In genomic region chr12:48680861-48681260, GRCh38 we compare ENCODE assay signal across 8 cellular contexts. TPM values are rescaled to one million over a fixed set of nuclear protein-coding genes. Genes with fewer than 3 reads are reported as not detected.
DNase-seq lines count a peak whose midpoint lies in the region; FAIRE-seq and TF ChIP-seq lines count a peak whose summit lies in the region.

No MANE protein-coding gene starts in this region.

- H3K27ac ChIP-seq in 22Rv1, result peak overlapping the region; percentile 85
- H3K27ac ChIP-seq in HUES48 (ENCODE audit: low read depth, low read length), result no peak overlapping the region
- peak overlapping the region; percentile 82 for H3K27ac ChIP-seq in mammary epithelial cell (ENCODE audit: insufficient read depth, low read depth, low read length)
- no peak overlapping the region for H3K27ac ChIP-seq in muscle layer of colon (ENCODE audit: low read depth, low read length)

- dilution Hi-C loops in mammary epithelial cell (cut with HindIII; ENCODE audit: low sequenced_read_pairs), result no loop called here

- peak overlapping the region; percentile 92 for H3K4me2 ChIP-seq in mammary epithelial cell (ENCODE audit: insufficient read depth, low read depth, low read length)

- H3K36me3 ChIP-seq in HUES48 (ENCODE audit: control insufficient read depth, insufficient read depth, low read length) (peaks cover 47% of the 10 kb centered on the region), mammary epithelial cell (ENCODE audit: insufficient read depth, low read length) (peaks cover 24% of the 10 kb centered on the region), muscle layer of colon (ENCODE audit: insufficient read depth, low read length) (peaks cover 31% of the 10 kb centered on the region)

- CTCF ChIA-PET in mammary epithelial cell (lab: Charles Lee; ENCODE audit: low non-redundant PET), result no interaction called here

- H3K27me3 ChIP-seq in HUES48 (ENCODE audit: control insufficient read depth, insufficient read depth, low read length), result no peaks in the 10 kb centered on the region
- no peaks in the 10 kb centered on the region for H3K27me3 ChIP-seq in mammary epithelial cell (ENCODE audit: insufficient read depth, low read length)
- no peaks in the 10 kb centered on the region for H3K27me3 ChIP-seq in muscle layer of colon (ENCODE audit: control insufficient read depth in 1 of 2, insufficient read depth in 2 of 2, low read length in 2 of 2)

- H3K4me3 ChIP-seq in HUES48 (ENCODE audit: low read depth, low read length) (peak overlapping the region; percentile 92), mammary epithelial cell (replicated peaks in 1 of 3; ENCODE audit: insufficient read depth in 1 of 3, low read depth in 2 of 3, low read length in 3 of 3) (peak overlapping the region; percentile 95 to 97 (median 95)), muscle layer of colon (ENCODE audit: low read depth in 1 of 2, low read length in 2 of 2) (peak overlapping the region; percentile 78)

- TF ChIP-seq CTCF in 22Rv1 (IDR thresholded peaks at IDR 0.05), result no peak
- no peak for TF ChIP-seq CTCF in mammary epithelial cell (conservative IDR thresholded peaks at IDR 0.05 in 1 of 2, IDR thresholded peaks at IDR 0.05 in 1 of 2; ENCODE audit: extremely low read depth in 1 of 2, insufficient read depth in 1 of 2, low read depth in 1 of 2, low read length in 2 of 2)
- TF ChIP-seq CTCF in D721Med (IDR thresholded peaks at IDR 0.05; ENCODE audit: insufficient read depth, missing control alignments), result no peak

- intact Hi-C loops in mammary epithelial cell (cut with micrococcal nuclease), result no loop called here

- FAIRE-seq in D721Med (lab: Jason Lieb, UNC), result no peak

- H2AFZ ChIP-seq in mammary epithelial cell (ENCODE audit: low read depth, low read length), result no peak overlapping the region

- H4K20me1 ChIP-seq in mammary epithelial cell (ENCODE audit: insufficient read depth, low read length), result peaks cover 7% of the 10 kb centered on the region

- in situ Hi-C loops in mammary epithelial cell (cut with MboI; ENCODE audit: low sequenced_read_pairs in 2 of 2), result no loop called here

- WGBS in mammary epithelial cell (ENCODE audit: low coverage, missing lambda C conversion rate), result 79% methylated on average over 3 of the region's 13 CpGs

- no TSS peak for BruUV-seq in mammary epithelial cell (replicated peaks; lab: Mats Ljungman, UMichigan)

- H3K9me3 ChIP-seq in HUES48 (ENCODE audit: control insufficient read depth, insufficient read depth, low read length), result no peaks in the 10 kb centered on the region
- H3K9me3 ChIP-seq in mammary epithelial cell (replicated peaks; ENCODE audit: insufficient read depth, low read length), result no peaks in the 10 kb centered on the region
- H3K9me3 ChIP-seq in muscle layer of colon (ENCODE audit: low read length), result no peaks in the 10 kb centered on the region

- DNase-seq in mammary epithelial cell (no peak), D721Med (ENCODE audit: insufficient read length, low spot score) (no peak), HPDE6-E6E7 (ENCODE audit: extremely low spot score) (no peak), amniotic stem cell (lab: John Stamatoyannopoulos, UW) (no peak)
- no peak for DNase-seq in NK-92 treated with Interleukin-12 subunit alpha and Interleukin-12 subunit beta, amount 100 ng/mL, for 24 hours (lab: John Stamatoyannopoulos, UW)

- H3K4me1 ChIP-seq in HUES48 (ENCODE audit: control insufficient read depth, insufficient read depth, low read length), result peaks cover 7% of the 10 kb centered on the region; the same call in 1 of the 2 replicates
- H3K4me1 ChIP-seq in mammary epithelial cell (ENCODE audit: insufficient read depth, low read length), result peaks cover 32% of the 10 kb centered on the region
- H3K4me1 ChIP-seq in muscle layer of colon (ENCODE audit: insufficient read depth, low read length), result peaks cover 40% of the 10 kb centered on the region

- peak overlapping the region; percentile 97 for H3K9ac ChIP-seq in HUES48 (ENCODE audit: low read depth, low read length)
- peak overlapping the region; percentile 92 for H3K9ac ChIP-seq in mammary epithelial cell (ENCODE audit: insufficient read depth, low read length)
- H3K9ac ChIP-seq in muscle layer of colon (ENCODE audit: low read length), result peak overlapping the region; percentile 84

- H3K79me2 ChIP-seq in mammary epithelial cell (ENCODE audit: insufficient read depth, low read length), result peaks cover 60% of the 10 kb centered on the region

RNA-seq across cellular contexts. Expression of gene KANSL2, which starts 1.2 kb away (rescaled TPM):
- total RNA-seq in mammary epithelial cell, result 10 to 100 TPM; 36.0 to 38.3 TPM
- 39.5 TPM for polyA plus RNA-seq in mammary epithelial cell
- 53.8 TPM for polyA minus RNA-seq in mammary epithelial cell

RNA-seq across cellular contexts. Expression of gene CCNT1, which starts 35.6 kb away (rescaled TPM):
- total RNA-seq in mammary epithelial cell, result 10 to 100 TPM; 31.5 to 49.1 TPM
- 24.2 TPM for polyA plus RNA-seq in mammary epithelial cell
- 50.2 TPM for polyA minus RNA-seq in mammary epithelial cell

Comparison
In these comparisons a context has a peak if more than half of its experiments do, and no peak if none do; other contexts are left out.
1. H3K27ac ChIP-seq: peak in 22Rv1 (single experiment) and mammary epithelial cell (single experiment); none in HUES48 (single experiment) and muscle layer of colon (single experiment).
2. Peak in every context shown above with its lines, with median percentiles within 50 percentile points of each other: H3K4me3 ChIP-seq and H3K9ac ChIP-seq.